In genomic region chr9:31013371-31013770, GRCh38 we compare ENCODE assay signal across 8 cellular contexts.
"Had no signal": no experiment of that assay in that cellular context is flagged by ENCODE, and none has a peak within 500 bp of the region (broad histone marks: within the 10 kb centered on the region; RNA-seq: fewer than 3 reads in every experiment).

No MANE protein-coding gene starts in this region.

- DNase-seq: HFFc6, IMR-90, KG1 had no signal

- H3K4me3 ChIP-seq: GM23338, HAP-1, K562 had no signal

- FAIRE-seq: H1, H54, K562 had no signal
